18 cellular contexts compared by ENCODE assay signal in the genomic region with DNA sequence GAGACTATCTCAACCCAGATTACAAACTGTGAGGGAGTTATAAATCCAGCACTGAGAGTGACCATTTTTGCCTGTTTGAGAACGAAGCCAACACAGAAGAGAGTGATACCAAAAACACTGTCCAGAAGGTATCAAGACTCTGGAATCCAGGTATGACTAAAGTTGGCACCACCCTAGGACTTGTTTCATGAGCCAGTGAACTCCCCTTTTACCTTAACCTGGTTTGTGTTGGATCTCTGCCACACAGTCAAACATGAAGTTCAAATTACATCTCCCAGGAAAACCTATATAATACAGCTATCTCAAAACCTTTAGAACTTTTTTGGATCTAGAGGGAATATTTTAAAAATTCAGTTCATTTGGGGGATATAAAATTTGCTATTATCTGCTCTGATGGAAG. TPM values are rescaled to one million over a fixed set of nuclear protein-coding genes. Genes with fewer than 3 reads are reported as not detected.
A peak's percentile ranks its signal among the peaks of the same experiment; 100 is the strongest.
DNase-seq lines count a peak whose midpoint lies in the region; ATAC-seq, FAIRE-seq and TF ChIP-seq lines count a peak whose summit lies in the region.
"Had no signal": no experiment of that assay in that cellular context is flagged by ENCODE, and none has a peak within 500 bp of the region (broad histone marks: within the 10 kb centered on the region; RNA-seq: fewer than 3 reads in every experiment).

No MANE protein-coding gene starts in this region.

- peak overlapping the region; percentile 74 for H3K4me2 ChIP-seq in PC-3 (ENCODE audit: low read length)
- H3K4me2 ChIP-seq in keratinocyte (ENCODE audit: control insufficient read depth, extremely low read depth, insufficient read depth, low read depth, low read length): peak overlapping the region; percentile 40
- H3K4me2 ChIP-seq: neural progenitor cell had no signal

- TF ChIP-seq POLR2A in stomach (IDR thresholded peaks at IDR 0.05): no peak

- H3K9ac ChIP-seq in PC-3 (ENCODE audit: low read length) (no peak overlapping the region), keratinocyte (ENCODE audit: control insufficient read depth, extremely low read depth, insufficient read depth, low read length) (no peak overlapping the region)
- H3K9ac ChIP-seq: neural progenitor cell had no signal

- H3K9me2 ChIP-seq in PC-3 (replicated peaks; ENCODE audit: low read length): no peaks in the 10 kb centered on the region

- peak overlapping the region; percentile 44; the same call in 1 of the 2 replicates for H3K4me3 ChIP-seq in PC-3 (ENCODE audit: low read length)
- H3K4me3 ChIP-seq in keratinocyte (ENCODE audit: control insufficient read depth in 2 of 3, extremely low read depth in 1 of 3, insufficient read depth in 2 of 3, low read depth in 1 of 3, low read length in 3 of 3): no peak overlapping the region
- H3K4me3 ChIP-seq in stomach: no peak overlapping the region
- H3K4me3 ChIP-seq: colonic mucosa, heart left ventricle, neural progenitor cell had no signal

- peaks cover 4% of the 10 kb centered on the region for H3K9me1 ChIP-seq in keratinocyte (ENCODE audit: control insufficient read depth, extremely low read depth, insufficient read depth, low read length)

- H3K27me3 ChIP-seq in PC-3 (ENCODE audit: low read length) (no peaks in the 10 kb centered on the region), keratinocyte (ENCODE audit: control insufficient read depth, extremely low read depth, insufficient read depth, low read length) (no peaks in the 10 kb centered on the region), stomach (no peaks in the 10 kb centered on the region)
- H3K27me3 ChIP-seq: colonic mucosa, heart left ventricle, neural progenitor cell had no signal

- TF ChIP-seq CTCF in PC-3 (conservative IDR thresholded peaks at IDR 0.05; ENCODE audit: low read depth, low read length) (no peak), keratinocyte (optimal IDR thresholded peaks at IDR 0.05 in 1 of 3, IDR thresholded peaks at IDR 0.05 in 1 of 3, conservative IDR thresholded peaks at IDR 0.05 in 1 of 3; ENCODE audit: extremely low read depth in 1 of 3, insufficient read depth in 2 of 3, low read length in 3 of 3) (no peak), stomach (IDR thresholded peaks at IDR 0.05) (no peak)

- no peak for TF ChIP-seq EP300 in stomach (IDR thresholded peaks at IDR 0.05)

- H3F3A ChIP-seq in PC-3 (ENCODE audit: low read length, unreplicated experiment): peaks cover 7% of the 10 kb centered on the region

- H3K4me1 ChIP-seq in PC-3 (ENCODE audit: insufficient read depth, low read length) (peaks cover 61% of the 10 kb centered on the region), keratinocyte (ENCODE audit: control insufficient read depth, extremely low read depth, insufficient read depth, low read length) (peaks cover 26% of the 10 kb centered on the region), stomach (peaks cover 15 to 61% (median 44%) of the 10 kb centered on the region in 4 donors)
- H3K4me1 ChIP-seq: colonic mucosa had no signal

- dilution Hi-C loops in keratinocyte (cut with MboI; ENCODE audit: extremely low pct_ligation_motif_present, low sequenced_read_pairs): no loop called here

- ATAC-seq in PC-3: peak; percentile 66
- ATAC-seq in activated CD4-positive, CD25-positive, alpha-beta regulatory T cell treated with anti-CD3 and anti-CD28 coated beads, Interleukin-2, amount 50 U/mL, for 24 hours: no peak
- ATAC-seq: heart left ventricle, left ventricle myocardium superior had no signal

- DNase-seq in NCI-H2171 treated with DMSO at 0.1 percent for 48 hours (lab: John Stamatoyannopoulos, UW) (peak; percentile 9), NCI-H2171 (lab: John Stamatoyannopoulos, UW) (no peak), PC-3 (peak; percentile 82), keratinocyte (ENCODE audit: low read depth, low spot score) (no peak), stomach (no peak), OCI-M1 (lab: John Stamatoyannopoulos, UW) (no peak), NCI-H345 treated with DMSO at 0.1 percent for 48 hours (lab: John Stamatoyannopoulos, UW; ENCODE audit: unreplicated experiment) (no peak)
- DNase-seq: activated CD4-positive, alpha-beta T cell treated with anti-CD3 and anti-CD28 coated beads for 1 hour; activated naive CD8-positive, alpha-beta T cell treated with anti-CD3 and anti-CD28 coated beads, Interleukin-2, amount 10 ng/mL, durations not matched to agents 7 days and 5 days; C1 segment of cervical spinal cord; colonic mucosa; heart left ventricle; left ventricle myocardium superior; NCI-H187; NCI-H510A; retina had no signal

- no peak for FAIRE-seq in keratinocyte (lab: Jason Lieb, UNC)

- CTCF ChIA-PET in PC-3 (lab: Charles Lee): no interaction called here

- H3K9me3 ChIP-seq in PC-3 (ENCODE audit: low read length) (no peaks in the 10 kb centered on the region), keratinocyte (ENCODE audit: control insufficient read depth, low read depth, low read length) (no peaks in the 10 kb centered on the region), stomach (no peaks in the 10 kb centered on the region)
- H3K9me3 ChIP-seq: colonic mucosa had no signal

- peak overlapping the region; percentile 73 for H3K27ac ChIP-seq in PC-3 (ENCODE audit: low read length)
- H3K27ac ChIP-seq in keratinocyte (ENCODE audit: control insufficient read depth, insufficient read depth, low read length): no peak overlapping the region
- peak overlapping the region; percentile 25 to 64 (median 50) for H3K27ac ChIP-seq in stomach
- H3K27ac ChIP-seq: colonic mucosa, heart left ventricle, neural progenitor cell had no signal

- H2AFZ ChIP-seq in PC-3 (ENCODE audit: low read length) (no peak overlapping the region), keratinocyte (ENCODE audit: control insufficient read depth, low read length) (no peak overlapping the region)
- H2AFZ ChIP-seq: neural progenitor cell had no signal

- peaks cover 96% of the 10 kb centered on the region for H3K79me2 ChIP-seq in PC-3 (ENCODE audit: low read length)
- H3K79me2 ChIP-seq in keratinocyte (ENCODE audit: control insufficient read depth, insufficient read depth, low read length): peaks cover 78% of the 10 kb centered on the region

- no TSS peak for BruUV-seq in PC-3 (replicated peaks; lab: Mats Ljungman, UMichigan)

- H3K36me3 ChIP-seq in PC-3 (ENCODE audit: low read depth, low read length) (no peaks in the 10 kb centered on the region; the same call in 1 of the 2 replicates), keratinocyte (ENCODE audit: control insufficient read depth in 2 of 2, extremely low read depth in 1 of 2, insufficient read depth in 2 of 2, low read length in 2 of 2) (peaks cover 5 to 10% of the 10 kb centered on the region in 2 experiments), stomach (peaks cover 0 to 19% (median 11%) of the 10 kb centered on the region in 4 donors)
- H3K36me3 ChIP-seq: colonic mucosa, neural progenitor cell had no signal

- POLR2A ChIA-PET in PC-3 (lab: Charles Lee; ENCODE audit: unreplicated experiment): no interaction called here

- 28 to 63% (median 50%) methylated on average over 1 of the region's 1 CpG for WGBS in stomach, 5 donors

- intact Hi-C loops in PC-3 (cut with micrococcal nuclease): no loop called here
- intact Hi-C loops in stomach (cut with DNase I; ENCODE audit: low total_unique reads): no loop called here

- H4K20me1 ChIP-seq in PC-3 (ENCODE audit: low read length) (peaks cover 16% of the 10 kb centered on the region), keratinocyte (ENCODE audit: control insufficient read depth, extremely low read depth, insufficient read depth, low read length) (peaks cover 17% of the 10 kb centered on the region)

RNA-seq across cellular contexts. Expression of a gene that starts 11.4 kb away (rescaled TPM):
- 5.8 and 6.4 TPM in 2 replicates for total RNA-seq in PC-3 (2014; rRNA removed)
- polyA plus RNA-seq in keratinocyte: 10.2 to 14.5 TPM (median 12.6 TPM) in 3 replicates
- polyA plus RNA-seq in keratinocyte (2011; ENCODE audit: low read depth): 2.4 TPM
- 4.3 and 6.6 TPM in 2 replicates for polyA plus RNA-seq in keratinocyte (2011; cell fraction: cytosol; rRNA removed)
- 26.9 and 29.8 TPM in 2 replicates for polyA plus RNA-seq in keratinocyte (2011; cell fraction: nucleus; rRNA removed)
- polyA plus RNA-seq in keratinocyte (2012; ENCODE audit: low replicate concordance): 5.5 and 8.6 TPM in 2 replicates
- 11.8 to 26.2 TPM (median 22.9 TPM) in 3 replicates for polyA minus RNA-seq in keratinocyte
- polyA minus RNA-seq in keratinocyte (2011; cell fraction: cytosol; rRNA and poly(A)+ RNA removed): 7.5 TPM
- polyA minus RNA-seq in keratinocyte (2011; cell fraction: nucleus; rRNA and poly(A)+ RNA removed): 15.3 and 22.6 TPM in 2 replicates
- total RNA-seq in stomach: 10 to 100 TPM in 3 of 5 donors, 1 to 10 TPM in 1, not detected in 1; 6.7 to 16.5 (median 13.8) TPM
- 1 to 10 TPM; 2.2 to 3.9 (median 2.6) TPM for polyA plus RNA-seq in stomach

RNA-seq across cellular contexts. Expression of a gene that starts 31.3 kb away (rescaled TPM):
- total RNA-seq in PC-3 (2014; rRNA removed) (75.3 and 84.1 TPM in 2 replicates), stomach (100 to 1,000 TPM in 1 of 5 donors, 10 to 100 TPM in 4; 48.7 to 107 (median 76.8) TPM)
- polyA plus RNA-seq in keratinocyte (116 to 173 TPM (median 130 TPM) in 3 replicates), stomach (100 to 1,000 TPM in 1 of 3 donors, 10 to 100 TPM in 2; 76.3 to 111 (median 86.0) TPM)
- polyA plus RNA-seq in keratinocyte (2011; ENCODE audit: low read depth): 61.1 TPM
- polyA plus RNA-seq in keratinocyte (2011; cell fraction: cytosol; rRNA removed): 97.8 and 143 TPM in 2 replicates
- 123 and 141 TPM in 2 replicates for polyA plus RNA-seq in keratinocyte (2011; cell fraction: nucleus; rRNA removed)
- 77.0 and 120 TPM in 2 replicates for polyA plus RNA-seq in keratinocyte (2012; ENCODE audit: low replicate concordance)
- 69.6 to 160 TPM (median 131 TPM) in 3 replicates for polyA minus RNA-seq in keratinocyte
- 83.5 TPM for polyA minus RNA-seq in keratinocyte (2011; cell fraction: cytosol; rRNA and poly(A)+ RNA removed)
- polyA minus RNA-seq in keratinocyte (2011; cell fraction: nucleus; rRNA and poly(A)+ RNA removed): 41.9 and 43.0 TPM in 2 replicates

RNA-seq across cellular contexts. Expression of a gene that starts 31.9 kb away (rescaled TPM):
- total RNA-seq in PC-3 (2014; rRNA removed): 37.0 and 37.2 TPM in 2 replicates
- 31.8 to 44.4 TPM (median 39.9 TPM) in 3 replicates for polyA plus RNA-seq in keratinocyte
- polyA plus RNA-seq in keratinocyte (2011; ENCODE audit: low read depth): 16.6 TPM
- polyA plus RNA-seq in keratinocyte (2011; cell fraction: cytosol; rRNA removed): 31.3 and 39.2 TPM in 2 replicates
- polyA plus RNA-seq in keratinocyte (2011; cell fraction: nucleus; rRNA removed): 35.0 and 36.3 TPM in 2 replicates
- 14.2 and 31.6 TPM in 2 replicates for polyA plus RNA-seq in keratinocyte (2012; ENCODE audit: low replicate concordance)
- polyA minus RNA-seq in keratinocyte: 17.7 to 38.9 TPM (median 22.4 TPM) in 3 replicates
- polyA minus RNA-seq in keratinocyte (2011; cell fraction: cytosol; rRNA and poly(A)+ RNA removed): 18.4 TPM
- polyA minus RNA-seq in keratinocyte (2011; cell fraction: nucleus; rRNA and poly(A)+ RNA removed): 14.5 and 25.7 TPM in 2 replicates
- 10 to 100 TPM in 4 of 5 donors, 1 to 10 TPM in 1; 5.5 to 26.4 (median 19.8) TPM for total RNA-seq in stomach
- polyA plus RNA-seq in stomach: 10 to 100 TPM; 14.8 to 21.5 (median 17.3) TPM

Comparison
In these comparisons a context has a peak if more than half of its experiments do, and no peak if none do; other contexts are left out.
1. DNase-seq: peak in NCI-H2171 treated with DMSO at 0.1 percent for 48 hours (single experiment) and PC-3 (single experiment); none in NCI-H2171 (single experiment), keratinocyte (single experiment), stomach (single experiment), OCI-M1 (single experiment) and NCI-H345 treated with DMSO at 0.1 percent for 48 hours (single experiment).